Comparison of ENCODE assay signal across 14 cellular contexts in genomic region chr19:32748497-32748896, GRCh38. TPM values are rescaled to one million over a fixed set of nuclear protein-coding genes. Genes with fewer than 3 reads are reported as not detected.
A peak's percentile ranks its signal among the peaks of the same experiment; 100 is the strongest.
DNase-seq lines count a peak whose midpoint lies in the region; ATAC-seq, FAIRE-seq and TF ChIP-seq lines count a peak whose summit lies in the region.
"Had no signal": no experiment of that assay in that cellular context is flagged by ENCODE, and none has a peak within 500 bp of the region (broad histone marks: within the 10 kb centered on the region; RNA-seq: fewer than 3 reads in every experiment).

No MANE protein-coding gene starts in this region.

- H3K27me3 ChIP-seq in hepatocyte: no peaks in the 10 kb centered on the region
- H3K27me3 ChIP-seq in left lung: peaks cover 3 to 15% of the 10 kb centered on the region in 2 donors

- no peak for ATAC-seq in left lung

- WGBS in hepatocyte (ENCODE audit: low lambda C conversion rate, missing lambda C conversion rate): 69% methylated on average over 5 of the region's 5 CpGs

- H3K4me1 ChIP-seq in hepatocyte (ENCODE audit: insufficient read depth) (no peaks in the 10 kb centered on the region), left lung (no peaks in the 10 kb centered on the region)

- no peak overlapping the region for H3K4me2 ChIP-seq in hepatocyte

- TF ChIP-seq CTCF in GM12874 (IDR thresholded peaks at IDR 0.05; ENCODE audit: insufficient read depth, low read depth, low read length) (peak; percentile 38; the same call in 1 of the 2 replicates), hepatocyte (IDR thresholded peaks at IDR 0.05; ENCODE audit: poor library complexity) (peak; percentile 7), left lung (IDR thresholded peaks at IDR 0.05) (no peak)

- H3K27ac ChIP-seq in hepatocyte (no peak overlapping the region), left lung (no peak overlapping the region)
- H3K27ac ChIP-seq: 22Rv1, neutrophil had no signal

- no peak overlapping the region for H3K4me3 ChIP-seq in hepatocyte
- H3K4me3 ChIP-seq in left lung: no peak overlapping the region

- intact Hi-C loops in left lung (cut with DNase I): no loop called here

- H3K36me3 ChIP-seq in hepatocyte (replicated peaks; ENCODE audit: insufficient read depth, low read depth) (no peaks in the 10 kb centered on the region), left lung (no peaks in the 10 kb centered on the region)
- H3K36me3 ChIP-seq: neutrophil had no signal

- H3K79me2 ChIP-seq in hepatocyte: no peaks in the 10 kb centered on the region

- H4K20me1 ChIP-seq in hepatocyte (ENCODE audit: insufficient read depth, poor library complexity, severe bottlenecking): no peaks in the 10 kb centered on the region

- no peaks in the 10 kb centered on the region for H3K9me3 ChIP-seq in hepatocyte (ENCODE audit: low read depth)
- H3K9me3 ChIP-seq in left lung: no peaks in the 10 kb centered on the region
- H3K9me3 ChIP-seq: neutrophil had no signal

- DNase-seq in DMS 273 (lab: John Stamatoyannopoulos, UW; ENCODE audit: unreplicated experiment) (peak; percentile 52), DMS 273 treated with DMSO at 0.1 percent for 48 hours (lab: John Stamatoyannopoulos, UW) (no peak), NCI-H69 (lab: John Stamatoyannopoulos, UW) (peak; percentile 60), hepatocyte (ENCODE audit: low spot score) (no peak), left lung (no peak), HTR-8/SVneo (ENCODE audit: insufficient read length, low spot score) (no peak)
- no peak for DNase-seq in stimulated activated CD4-positive, alpha-beta T cell treated with anti-CD3 and anti-CD28 coated beads, Interleukin-1b, Interleukin-23, amount 100 ng/mL, for 48 hours
- DNase-seq: activated naive CD8-positive, alpha-beta T cell treated with anti-CD3 and anti-CD28 coated beads for 36 hours; effector CD8-positive, alpha-beta T cell; NCI-H2029 treated with DMSO at 0.1 percent for 48 hours had no signal

- H3K9me2 ChIP-seq in hepatocyte (replicated peaks; ENCODE audit: insufficient read depth): no peaks in the 10 kb centered on the region

- no peak overlapping the region for H2AFZ ChIP-seq in hepatocyte

- FAIRE-seq in HTR-8/SVneo (lab: Jason Lieb, UNC): no peak
- FAIRE-seq: G401.6 had no signal

RNA-seq across cellular contexts. Expression of gene TDRD12, which starts 28.9 kb away (rescaled TPM):
- total RNA-seq in hepatocyte (0.10 and 0.76 TPM in 2 replicates), left lung (under 1 TPM; 0.20 to 0.34 TPM)
- polyA plus RNA-seq in hepatocyte: 0.62 TPM in 1 of 2 replicates, not detected in the other

RNA-seq across cellular contexts. Expression of gene NUDT19, which starts 56.9 kb away (rescaled TPM):
- total RNA-seq in hepatocyte: 7.6 and 10.2 TPM in 2 replicates
- 3.8 and 5.6 TPM in 2 replicates for polyA plus RNA-seq in hepatocyte
- 10 to 100 TPM; 15.9 to 16.6 TPM for total RNA-seq in left lung

Comparison
In these comparisons a context has a peak if more than half of its experiments do, and no peak if none do; other contexts are left out.
1. DNase-seq: peak in DMS 273 (single experiment) and NCI-H69 (single experiment); none in DMS 273 treated with DMSO at 0.1 percent for 48 hours (single experiment), hepatocyte (single experiment), stimulated activated CD4-positive, alpha-beta T cell treated with anti-CD3 and anti-CD28 coated beads, Interleukin-1b, Interleukin-23, amount 100 ng/mL, for 48 hours (single experiment), left lung (0 of 2) and HTR-8/SVneo (single experiment).
2. CTCF ChIP-seq: peak in GM12874 (single experiment) and hepatocyte (single experiment); none in left lung (0 of 2).